8 cellular contexts compared by ENCODE assay signal in the genomic region with DNA sequence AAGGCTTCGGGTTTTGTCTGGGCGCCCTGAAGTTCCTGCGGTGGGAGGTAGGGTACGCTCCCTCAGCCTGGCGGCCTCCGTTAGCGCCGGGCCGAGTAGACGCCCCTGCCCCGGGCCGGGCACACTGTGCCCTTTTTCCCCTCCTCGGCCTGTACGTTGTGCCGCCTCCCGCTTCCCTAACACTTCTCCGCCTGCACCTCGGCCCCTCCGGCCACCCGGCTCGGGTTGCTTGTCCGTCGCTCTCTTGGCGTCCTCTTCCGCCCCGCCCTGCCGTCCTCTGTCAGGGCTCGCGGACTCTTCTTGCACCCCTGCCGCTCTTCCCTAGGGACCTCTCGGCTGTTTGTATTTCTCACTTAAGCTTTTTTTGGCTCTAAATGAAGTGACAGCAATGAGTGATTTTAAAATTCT. TPM values are rescaled to one million over a fixed set of nuclear protein-coding genes. Genes with fewer than 3 reads are reported as not detected.
DNase-seq lines count a peak whose midpoint lies in the region; ATAC-seq and TF ChIP-seq lines count a peak whose summit lies in the region.

No MANE protein-coding gene starts in this region.

- peak; percentile 47 for ATAC-seq in CD4-positive, alpha-beta T cell (ENCODE audit: poor library complexity)
- ATAC-seq in GM18517 (IDR thresholded peaks at IDR 0.05; ENCODE audit: unreplicated experiment) = peak; percentile 32
- peak; percentile 37 for ATAC-seq in HG02938 (IDR thresholded peaks at IDR 0.05; ENCODE audit: unreplicated experiment)
- ATAC-seq in left ventricle myocardium superior = peak; percentile 54

- H3K27ac Mint-ChIP-seq in CD4-positive, alpha-beta T cell = peak overlapping the region; percentile 91
- H3K27ac Mint-ChIP-seq in activated T-helper 1 cell treated with anti-CD3 and anti-CD28 coated beads, Interleukin-12 subunit alpha, Interleukin-12 subunit beta, Interleukin-2, Interleukin-4 antibody, amounts not matched to agents 30 ng/mL and 10 ng/mL and 1 ng/mL, durations not matched to agents 14 hours and 24 hours and 36 hours = peak overlapping the region; percentile 98

- H3K9me3 Mint-ChIP-seq in CD4-positive, alpha-beta T cell = no peaks in the 10 kb centered on the region
- no peaks in the 10 kb centered on the region for H3K9me3 Mint-ChIP-seq in activated T-helper 1 cell treated with anti-CD3 and anti-CD28 coated beads, Interleukin-12 subunit alpha, Interleukin-12 subunit beta, Interleukin-2, Interleukin-4 antibody, amounts not matched to agents 30 ng/mL and 10 ng/mL and 1 ng/mL, durations not matched to agents 14 hours and 24 hours and 36 hours

- intact Hi-C loops in CD4-positive, alpha-beta T cell (cut with DNase I, micrococcal nuclease) = loop anchor here (2.0 to 10.0 kb wide), 9 partner anchors 30 to 1680 kb away; a partner anchor contains a TSS
- intact Hi-C loops in activated T-helper 1 cell treated with anti-CD3 and anti-CD28 coated beads, Interleukin-12 subunit alpha, Interleukin-12 subunit beta, Interleukin-2, Interleukin-4 antibody, amounts not matched to agents 30 ng/mL and 10 ng/mL and 1 ng/mL, durations not matched to agents 14 hours and 24 hours and 36 hours (cut with micrococcal nuclease) = loop anchor here (1.0 to 5.0 kb wide), 8 partner anchors 25 to 738 kb away; a partner anchor contains a TSS
- intact Hi-C loops in left ventricle myocardium superior (cut with micrococcal nuclease) (loop anchor here (10.0 kb wide), 1 partner anchor 70 kb away; no protein-coding TSS in a partner anchor), sigmoid colon (cut with DNase I) (loop anchor here (5.0 kb wide), 1 partner anchor 298 kb away; a partner anchor contains a TSS)

- H3K4me1 Mint-ChIP-seq in CD4-positive, alpha-beta T cell (ENCODE audit: low read depth) = peaks cover 32% of the 10 kb centered on the region
- peaks cover 44% of the 10 kb centered on the region for H3K4me1 Mint-ChIP-seq in activated T-helper 1 cell treated with anti-CD3 and anti-CD28 coated beads, Interleukin-12 subunit alpha, Interleukin-12 subunit beta, Interleukin-2, Interleukin-4 antibody, amounts not matched to agents 30 ng/mL and 10 ng/mL and 1 ng/mL, durations not matched to agents 14 hours and 24 hours and 36 hours (ENCODE audit: low read depth)

- H3K4me1 ChIP-seq in sigmoid colon = peaks cover 0 to 12% (median 9%) of the 10 kb centered on the region in 4 donors

- CTCF ChIA-PET in CD4-positive, alpha-beta T cell (lab: Charles Lee) = interaction anchor here (1.0 kb wide), 1 partner anchor 188 kb away, joined by 3 read pairs; no protein-coding TSS in a partner anchor

- no peaks in the 10 kb centered on the region for H3K36me3 ChIP-seq in sigmoid colon

- H3K4me3 ChIP-seq in sigmoid colon = peak overlapping the region; percentile 40 to 60 (median 57)

- H3K4me3 Mint-ChIP-seq in CD4-positive, alpha-beta T cell = peak overlapping the region; percentile 99
- H3K4me3 Mint-ChIP-seq in activated T-helper 1 cell treated with anti-CD3 and anti-CD28 coated beads, Interleukin-12 subunit alpha, Interleukin-12 subunit beta, Interleukin-2, Interleukin-4 antibody, amounts not matched to agents 30 ng/mL and 10 ng/mL and 1 ng/mL, durations not matched to agents 14 hours and 24 hours and 36 hours = peak overlapping the region; percentile 93

- no peaks in the 10 kb centered on the region for H3K9me3 ChIP-seq in CD4-positive, alpha-beta T cell (ENCODE audit: control insufficient read depth, low read length)
- H3K9me3 ChIP-seq in sigmoid colon = no peaks in the 10 kb centered on the region

- TF ChIP-seq CTCF in CD4-positive, alpha-beta T cell (IDR thresholded peaks at IDR 0.05) = no peak
- no peak for TF ChIP-seq CTCF in sigmoid colon (IDR thresholded peaks at IDR 0.05)

- DNase-seq in CD4-positive, alpha-beta T cell = no peak
- DNase-seq in NCI-H2171 treated with DMSO at 0.1 percent for 48 hours (lab: John Stamatoyannopoulos, UW) (peak; percentile 80), left ventricle myocardium superior (peak; percentile 60), sigmoid colon (peak; percentile 67), OCI-M2 (lab: John Stamatoyannopoulos, UW; ENCODE audit: unreplicated experiment) (no peak)
- DNase-seq in activated T-helper 1 cell treated with anti-CD3 and anti-CD28 coated beads, Interleukin-12 subunit alpha, Interleukin-12 subunit beta, Interleukin-2, Interleukin-4 antibody, amounts not matched to agents 30 ng/mL and 10 ng/mL and 1 ng/mL, durations not matched to agents 14 hours and 24 hours and 36 hours (ENCODE audit: low spot score) = no peak

- peaks cover 6% of the 10 kb centered on the region for H3K36me3 Mint-ChIP-seq in CD4-positive, alpha-beta T cell (ENCODE audit: low read depth)
- no peaks in the 10 kb centered on the region for H3K36me3 Mint-ChIP-seq in activated T-helper 1 cell treated with anti-CD3 and anti-CD28 coated beads, Interleukin-12 subunit alpha, Interleukin-12 subunit beta, Interleukin-2, Interleukin-4 antibody, amounts not matched to agents 30 ng/mL and 10 ng/mL and 1 ng/mL, durations not matched to agents 14 hours and 24 hours and 36 hours (ENCODE audit: low read depth)

- TF ChIP-seq POLR2A in sigmoid colon (IDR thresholded peaks at IDR 0.05) = no peak

- POLR2A ChIA-PET in CD4-positive, alpha-beta T cell (lab: Charles Lee) = interaction anchor here (1.3 to 1.8 kb wide), 3 partner anchors 25 to 100 kb away, joined by 3 to 8 read pairs (median 4); a partner anchor contains a TSS

- peak overlapping the region; percentile 89 for H3K27ac ChIP-seq in CD4-positive, alpha-beta T cell (ENCODE audit: low read depth, low read length)
- peak overlapping the region in 3 of 4 donors; percentile 86 to 88 (median 87) for H3K27ac ChIP-seq in sigmoid colon

- 1% methylated on average over 31 of the region's 31 CpGs for WGBS in sigmoid colon, 2 donors

- TF ChIP-seq EP300 in sigmoid colon (IDR thresholded peaks at IDR 0.05) = no peak

- peaks cover 18% of the 10 kb centered on the region for H3K27me3 Mint-ChIP-seq in CD4-positive, alpha-beta T cell
- H3K27me3 Mint-ChIP-seq in activated T-helper 1 cell treated with anti-CD3 and anti-CD28 coated beads, Interleukin-12 subunit alpha, Interleukin-12 subunit beta, Interleukin-2, Interleukin-4 antibody, amounts not matched to agents 30 ng/mL and 10 ng/mL and 1 ng/mL, durations not matched to agents 14 hours and 24 hours and 36 hours (ENCODE audit: insufficient read depth) = peaks cover 2% of the 10 kb centered on the region

- peaks cover 5% of the 10 kb centered on the region for H3K27me3 ChIP-seq in CD4-positive, alpha-beta T cell (ENCODE audit: control insufficient read depth, insufficient read depth, low read length)
- peaks cover 0 to 29% (median 6%) of the 10 kb centered on the region in 3 donors for H3K27me3 ChIP-seq in sigmoid colon

RNA-seq across cellular contexts. Expression of a gene that starts 0.4 kb away (rescaled TPM):
- under 1 TPM; 0.59 to 0.69 TPM for total RNA-seq in CD4-positive, alpha-beta T cell
- total RNA-seq in activated T-helper 1 cell treated with anti-CD3 and anti-CD28 coated beads, Interleukin-12 subunit alpha, Interleukin-12 subunit beta, Interleukin-2, Interleukin-4 antibody, amounts not matched to agents 30 ng/mL and 10 ng/mL and 1 ng/mL, durations not matched to agents 14 hours and 24 hours and 36 hours = 21.6 and 22.4 TPM in 2 replicates
- total RNA-seq in left ventricle myocardium superior = 0.89 TPM
- under 1 TPM in 3 of 4 donors, not detected in 1; 0.36 to 0.83 (median 0.68) TPM for total RNA-seq in sigmoid colon
- polyA plus RNA-seq in sigmoid colon = 1 to 10 TPM in 1 of 3 donors, under 1 TPM in 2; under 0.01 to 5.9 (median 0.46) TPM

RNA-seq across cellular contexts. Expression of a gene that starts 25.3 kb away (rescaled TPM):
- total RNA-seq in CD4-positive, alpha-beta T cell = 10 to 100 TPM; 18.8 to 21.0 TPM
- total RNA-seq in activated T-helper 1 cell treated with anti-CD3 and anti-CD28 coated beads, Interleukin-12 subunit alpha, Interleukin-12 subunit beta, Interleukin-2, Interleukin-4 antibody, amounts not matched to agents 30 ng/mL and 10 ng/mL and 1 ng/mL, durations not matched to agents 14 hours and 24 hours and 36 hours = 19.5 and 22.6 TPM in 2 replicates
- total RNA-seq in left ventricle myocardium superior (11.4 TPM), sigmoid colon (10 to 100 TPM in 2 of 4 donors, 1 to 10 TPM in 2; 8.3 to 13.3 (median 10.0) TPM)
- 10 to 100 TPM in 1 of 3 donors, 1 to 10 TPM in 2; 4.6 to 10.8 (median 6.0) TPM for polyA plus RNA-seq in sigmoid colon

RNA-seq across cellular contexts. Expression of a gene that starts 29.6 kb away (rescaled TPM):
- total RNA-seq in CD4-positive, alpha-beta T cell = 10 to 100 TPM; 20.9 to 21.3 TPM
- total RNA-seq in activated T-helper 1 cell treated with anti-CD3 and anti-CD28 coated beads, Interleukin-12 subunit alpha, Interleukin-12 subunit beta, Interleukin-2, Interleukin-4 antibody, amounts not matched to agents 30 ng/mL and 10 ng/mL and 1 ng/mL, durations not matched to agents 14 hours and 24 hours and 36 hours = 28.4 and 36.9 TPM in 2 replicates
- 17.5 TPM for total RNA-seq in left ventricle myocardium superior
- total RNA-seq in sigmoid colon = 10 to 100 TPM; 21.4 to 55.3 (median 40.5) TPM
- polyA plus RNA-seq in sigmoid colon = 10 to 100 TPM; 28.8 to 43.0 (median 31.0) TPM

Comparison
In these comparisons a context has a peak if more than half of its experiments do, and no peak if none do; other contexts are left out.
1. DNase-seq: peak in NCI-H2171 treated with DMSO at 0.1 percent for 48 hours (single experiment), left ventricle myocardium superior (single experiment) and sigmoid colon (single experiment); none in CD4-positive, alpha-beta T cell (0 of 10), activated T-helper 1 cell treated with anti-CD3 and anti-CD28 coated beads, Interleukin-12 subunit alpha, Interleukin-12 subunit beta, Interleukin-2, Interleukin-4 antibody, amounts not matched to agents 30 ng/mL and 10 ng/mL and 1 ng/mL, durations not matched to agents 14 hours and 24 hours and 36 hours (single experiment) and OCI-M2 (single experiment).
2. RNA of a gene that starts 0.4 kb away (total RNA-seq): 21.6 to 22.4 TPM in activated T-helper 1 cell treated with anti-CD3 and anti-CD28 coated beads, Interleukin-12 subunit alpha, Interleukin-12 subunit beta, Interleukin-2, Interleukin-4 antibody, amounts not matched to agents 30 ng/mL and 10 ng/mL and 1 ng/mL, durations not matched to agents 14 hours and 24 hours and 36 hours; 0.89 TPM in left ventricle myocardium superior (single experiment), 0.59 to 0.69 TPM in CD4-positive, alpha-beta T cell and 0.36 to 0.83 TPM in sigmoid colon; every median in the first group is over 10 times any median in the second.
3. Peak in every context shown above with its lines, with median percentiles within 50 percentile points of each other: ATAC-seq.